In the genomic region with DNA sequence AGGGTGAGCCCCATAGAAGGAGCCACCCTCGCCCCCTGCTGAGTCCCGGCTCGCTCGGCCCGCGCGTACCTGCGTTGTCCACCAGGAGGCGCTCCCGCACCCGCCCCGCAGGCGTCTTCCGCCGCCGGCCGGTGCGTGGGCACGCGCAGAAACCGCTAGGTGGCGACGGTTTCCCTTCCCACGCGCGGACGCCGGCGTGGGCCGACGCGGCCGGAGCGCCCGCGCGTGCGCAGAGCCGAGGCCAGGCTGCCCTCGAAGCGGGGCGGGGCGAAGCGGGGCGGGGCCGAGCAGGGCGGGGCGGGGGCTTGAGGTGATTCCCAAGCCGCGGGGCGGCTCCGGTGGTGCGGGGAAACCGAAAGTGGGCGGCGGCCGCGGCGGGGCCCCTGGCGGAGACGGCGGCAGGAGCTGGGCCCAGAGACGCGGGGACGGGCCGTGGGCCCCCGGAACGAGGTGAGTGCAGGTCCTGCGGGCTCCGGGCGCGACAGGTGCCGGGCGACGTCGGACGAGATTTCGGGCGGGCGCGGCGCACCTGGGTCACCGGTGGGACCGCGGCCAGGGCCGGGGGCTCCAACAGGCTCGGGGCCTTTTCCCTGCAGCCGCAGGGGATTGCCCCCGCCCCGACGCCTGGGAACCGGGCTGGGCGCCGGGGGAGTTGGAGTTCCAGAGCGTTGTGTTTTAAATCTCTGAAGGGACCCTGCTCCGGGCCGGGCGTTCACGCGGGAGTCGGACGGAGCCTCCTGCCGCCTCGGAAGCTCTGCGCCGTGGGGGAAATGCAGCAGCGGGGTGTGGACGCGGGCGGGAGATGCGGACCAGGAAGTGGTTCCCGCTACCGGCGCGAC, we compare ENCODE assay signal across 1 cellular context.
TF ChIP-seq lines count a peak whose summit lies in the region.

A gene with protein sequence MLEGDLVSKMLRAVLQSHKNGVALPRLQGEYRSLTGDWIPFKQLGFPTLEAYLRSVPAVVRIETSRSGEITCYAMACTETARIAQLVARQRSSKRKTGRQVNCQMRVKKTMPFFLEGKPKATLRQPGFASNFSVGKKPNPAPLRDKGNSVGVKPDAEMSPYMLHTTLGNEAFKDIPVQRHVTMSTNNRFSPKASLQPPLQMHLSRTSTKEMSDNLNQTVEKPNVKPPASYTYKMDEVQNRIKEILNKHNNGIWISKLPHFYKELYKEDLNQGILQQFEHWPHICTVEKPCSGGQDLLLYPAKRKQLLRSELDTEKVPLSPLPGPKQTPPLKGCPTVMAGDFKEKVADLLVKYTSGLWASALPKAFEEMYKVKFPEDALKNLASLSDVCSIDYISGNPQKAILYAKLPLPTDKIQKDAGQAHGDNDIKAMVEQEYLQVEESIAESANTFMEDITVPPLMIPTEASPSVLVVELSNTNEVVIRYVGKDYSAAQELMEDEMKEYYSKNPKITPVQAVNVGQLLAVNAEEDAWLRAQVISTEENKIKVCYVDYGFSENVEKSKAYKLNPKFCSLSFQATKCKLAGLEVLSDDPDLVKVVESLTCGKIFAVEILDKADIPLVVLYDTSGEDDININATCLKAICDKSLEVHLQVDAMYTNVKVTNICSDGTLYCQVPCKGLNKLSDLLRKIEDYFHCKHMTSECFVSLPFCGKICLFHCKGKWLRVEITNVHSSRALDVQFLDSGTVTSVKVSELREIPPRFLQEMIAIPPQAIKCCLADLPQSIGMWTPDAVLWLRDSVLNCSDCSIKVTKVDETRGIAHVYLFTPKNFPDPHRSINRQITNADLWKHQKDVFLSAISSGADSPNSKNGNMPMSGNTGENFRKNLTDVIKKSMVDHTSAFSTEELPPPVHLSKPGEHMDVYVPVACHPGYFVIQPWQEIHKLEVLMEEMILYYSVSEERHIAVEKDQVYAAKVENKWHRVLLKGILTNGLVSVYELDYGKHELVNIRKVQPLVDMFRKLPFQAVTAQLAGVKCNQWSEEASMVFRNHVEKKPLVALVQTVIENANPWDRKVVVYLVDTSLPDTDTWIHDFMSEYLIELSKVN (plus strand): TSS at position 308 of the 839 bp plus-strand sequence. CDS start 16,370 bp downstream, outside the sequence.

TF ChIP-seq in HepG2, 621 proteins besides CTCF, POLR2A, EP300 and RAD21 (continued from another document and continues in another):
- 0 out of 2 replicates have a peak, but pooled peaks have one; percentile 44 for TF ChIP-seq RFXANK (CRISPR knock-in tag; IDR thresholded peaks at IDR 0.05)
- peak; percentile 73 for TF ChIP-seq KMT2B (CRISPR knock-in tag; IDR thresholded peaks at IDR 0.05)
- TF ChIP-seq ZFP1 (CRISPR knock-in tag; IDR thresholded peaks at IDR 0.05): 0 out of 2 replicates have a peak, but pooled peaks have one; percentile 71
- TF ChIP-seq ZNF598 (CRISPR knock-in tag; IDR thresholded peaks at IDR 0.05; ENCODE audit: borderline replicate concordance): no peak; the same call in 1 of the 2 replicates
- TF ChIP-seq ZNF20 (CRISPR knock-in tag; IDR thresholded peaks at IDR 0.05): no peak
- no peak for TF ChIP-seq SYNCRIP (IDR thresholded peaks at IDR 0.05; ENCODE audit: insufficient read depth, low read depth, low read length)
- no peak for TF ChIP-seq THYN1 (CRISPR knock-in tag; IDR thresholded peaks at IDR 0.05; ENCODE audit: borderline replicate concordance, low read depth)
- peak; percentile 76 for TF ChIP-seq ISL2 (CRISPR knock-in tag; IDR thresholded peaks at IDR 0.05)
- TF ChIP-seq JUN (CRISPR knock-in tag; IDR thresholded peaks at IDR 0.05): no peak
- TF ChIP-seq ZNF746 (CRISPR knock-in tag; IDR thresholded peaks at IDR 0.05): peak; percentile 35; the same call in 1 of the 2 replicates
- TF ChIP-seq ZNF350 (CRISPR knock-in tag; IDR thresholded peaks at IDR 0.05; ENCODE audit: borderline replicate concordance, low read depth): no peak; the same call in 1 of the 2 replicates
- TF ChIP-seq, protein P1, sequence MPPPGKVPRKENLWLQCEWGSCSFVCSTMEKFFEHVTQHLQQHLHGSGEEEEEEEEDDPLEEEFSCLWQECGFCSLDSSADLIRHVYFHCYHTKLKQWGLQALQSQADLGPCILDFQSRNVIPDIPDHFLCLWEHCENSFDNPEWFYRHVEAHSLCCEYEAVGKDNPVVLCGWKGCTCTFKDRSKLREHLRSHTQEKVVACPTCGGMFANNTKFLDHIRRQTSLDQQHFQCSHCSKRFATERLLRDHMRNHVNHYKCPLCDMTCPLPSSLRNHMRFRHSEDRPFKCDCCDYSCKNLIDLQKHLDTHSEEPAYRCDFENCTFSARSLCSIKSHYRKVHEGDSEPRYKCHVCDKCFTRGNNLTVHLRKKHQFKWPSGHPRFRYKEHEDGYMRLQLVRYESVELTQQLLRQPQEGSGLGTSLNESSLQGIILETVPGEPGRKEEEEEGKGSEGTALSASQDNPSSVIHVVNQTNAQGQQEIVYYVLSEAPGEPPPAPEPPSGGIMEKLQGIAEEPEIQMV (CRISPR knock-in tag; IDR thresholded peaks at IDR 0.05; ENCODE audit: low read depth): 0 out of 2 replicates have a peak, but pooled peaks have one; percentile 56
- no peak for TF ChIP-seq ZFP41 (CRISPR knock-in tag; IDR thresholded peaks at IDR 0.05; ENCODE audit: borderline replicate concordance)
- peak; percentile 75 for TF ChIP-seq ARNT2 (CRISPR knock-in tag; IDR thresholded peaks at IDR 0.05; ENCODE audit: low read depth)
- no peak for TF ChIP-seq ATF7 (IDR thresholded peaks at IDR 0.05)
- TF ChIP-seq ATF7 (CRISPR knock-in tag; IDR thresholded peaks at IDR 0.05): no peak
- TF ChIP-seq MAZ (IDR thresholded peaks at IDR 0.05; ENCODE audit: borderline replicate concordance, low read depth, low read length): peak; percentile 60; the same call in 1 of the 2 replicates
- TF ChIP-seq MAZ (CRISPR knock-in tag; IDR thresholded peaks at IDR 0.05; ENCODE audit: low read depth): peak; percentile 90
- TF ChIP-seq, protein P2, sequence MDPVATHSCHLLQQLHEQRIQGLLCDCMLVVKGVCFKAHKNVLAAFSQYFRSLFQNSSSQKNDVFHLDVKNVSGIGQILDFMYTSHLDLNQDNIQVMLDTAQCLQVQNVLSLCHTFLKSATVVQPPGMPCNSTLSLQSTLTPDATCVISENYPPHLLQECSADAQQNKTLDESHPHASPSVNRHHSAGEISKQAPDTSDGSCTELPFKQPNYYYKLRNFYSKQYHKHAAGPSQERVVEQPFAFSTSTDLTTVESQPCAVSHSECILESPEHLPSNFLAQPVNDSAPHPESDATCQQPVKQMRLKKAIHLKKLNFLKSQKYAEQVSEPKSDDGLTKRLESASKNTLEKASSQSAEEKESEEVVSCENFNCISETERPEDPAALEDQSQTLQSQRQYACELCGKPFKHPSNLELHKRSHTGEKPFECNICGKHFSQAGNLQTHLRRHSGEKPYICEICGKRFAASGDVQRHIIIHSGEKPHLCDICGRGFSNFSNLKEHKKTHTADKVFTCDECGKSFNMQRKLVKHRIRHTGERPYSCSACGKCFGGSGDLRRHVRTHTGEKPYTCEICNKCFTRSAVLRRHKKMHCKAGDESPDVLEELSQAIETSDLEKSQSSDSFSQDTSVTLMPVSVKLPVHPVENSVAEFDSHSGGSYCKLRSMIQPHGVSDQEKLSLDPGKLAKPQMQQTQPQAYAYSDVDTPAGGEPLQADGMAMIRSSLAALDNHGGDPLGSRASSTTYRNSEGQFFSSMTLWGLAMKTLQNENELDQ (CRISPR knock-in tag; IDR thresholded peaks at IDR 0.05; ENCODE audit: borderline replicate concordance): no peak
- TF ChIP-seq, protein P3, sequence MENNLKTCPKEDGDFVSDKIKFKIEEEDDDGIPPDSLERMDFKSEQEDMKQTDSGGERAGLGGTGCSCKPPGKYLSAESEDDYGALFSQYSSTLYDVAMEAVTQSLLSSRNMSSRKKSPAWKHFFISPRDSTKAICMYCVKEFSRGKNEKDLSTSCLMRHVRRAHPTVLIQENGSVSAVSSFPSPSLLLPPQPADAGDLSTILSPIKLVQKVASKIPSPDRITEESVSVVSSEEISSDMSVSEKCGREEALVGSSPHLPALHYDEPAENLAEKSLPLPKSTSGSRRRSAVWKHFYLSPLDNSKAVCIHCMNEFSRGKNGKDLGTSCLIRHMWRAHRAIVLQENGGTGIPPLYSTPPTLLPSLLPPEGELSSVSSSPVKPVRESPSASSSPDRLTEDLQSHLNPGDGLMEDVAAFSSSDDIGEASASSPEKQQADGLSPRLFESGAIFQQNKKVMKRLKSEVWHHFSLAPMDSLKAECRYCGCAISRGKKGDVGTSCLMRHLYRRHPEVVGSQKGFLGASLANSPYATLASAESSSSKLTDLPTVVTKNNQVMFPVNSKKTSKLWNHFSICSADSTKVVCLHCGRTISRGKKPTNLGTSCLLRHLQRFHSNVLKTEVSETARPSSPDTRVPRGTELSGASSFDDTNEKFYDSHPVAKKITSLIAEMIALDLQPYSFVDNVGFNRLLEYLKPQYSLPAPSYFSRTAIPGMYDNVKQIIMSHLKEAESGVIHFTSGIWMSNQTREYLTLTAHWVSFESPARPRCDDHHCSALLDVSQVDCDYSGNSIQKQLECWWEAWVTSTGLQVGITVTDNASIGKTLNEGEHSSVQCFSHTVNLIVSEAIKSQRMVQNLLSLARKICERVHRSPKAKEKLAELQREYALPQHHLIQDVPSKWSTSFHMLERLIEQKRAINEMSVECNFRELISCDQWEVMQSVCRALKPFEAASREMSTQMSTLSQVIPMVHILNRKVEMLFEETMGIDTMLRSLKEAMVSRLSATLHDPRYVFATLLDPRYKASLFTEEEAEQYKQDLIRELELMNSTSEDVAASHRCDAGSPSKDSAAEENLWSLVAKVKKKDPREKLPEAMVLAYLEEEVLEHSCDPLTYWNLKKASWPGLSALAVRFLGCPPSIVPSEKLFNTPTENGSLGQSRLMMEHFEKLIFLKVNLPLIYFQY (CRISPR knock-in tag; IDR thresholded peaks at IDR 0.05; ENCODE audit: borderline replicate concordance): 0 out of 2 replicates have a peak, but pooled peaks have one; percentile 46
- peak; percentile 65; the same call in 1 of the 2 replicates for TF ChIP-seq SP4 (CRISPR knock-in tag; IDR thresholded peaks at IDR 0.05)
- no peak for TF ChIP-seq HCFC1 (IDR thresholded peaks at IDR 0.05; ENCODE audit: low read depth, low read length)
- TF ChIP-seq, protein P4, sequence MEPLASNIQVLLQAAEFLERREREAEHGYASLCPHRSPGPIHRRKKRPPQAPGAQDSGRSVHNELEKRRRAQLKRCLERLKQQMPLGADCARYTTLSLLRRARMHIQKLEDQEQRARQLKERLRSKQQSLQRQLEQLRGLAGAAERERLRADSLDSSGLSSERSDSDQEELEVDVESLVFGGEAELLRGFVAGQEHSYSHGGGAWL (CRISPR knock-in tag; IDR thresholded peaks at IDR 0.05): 0 out of 2 replicates have a peak, but pooled peaks have one; percentile 50
- TF ChIP-seq, protein P5, sequence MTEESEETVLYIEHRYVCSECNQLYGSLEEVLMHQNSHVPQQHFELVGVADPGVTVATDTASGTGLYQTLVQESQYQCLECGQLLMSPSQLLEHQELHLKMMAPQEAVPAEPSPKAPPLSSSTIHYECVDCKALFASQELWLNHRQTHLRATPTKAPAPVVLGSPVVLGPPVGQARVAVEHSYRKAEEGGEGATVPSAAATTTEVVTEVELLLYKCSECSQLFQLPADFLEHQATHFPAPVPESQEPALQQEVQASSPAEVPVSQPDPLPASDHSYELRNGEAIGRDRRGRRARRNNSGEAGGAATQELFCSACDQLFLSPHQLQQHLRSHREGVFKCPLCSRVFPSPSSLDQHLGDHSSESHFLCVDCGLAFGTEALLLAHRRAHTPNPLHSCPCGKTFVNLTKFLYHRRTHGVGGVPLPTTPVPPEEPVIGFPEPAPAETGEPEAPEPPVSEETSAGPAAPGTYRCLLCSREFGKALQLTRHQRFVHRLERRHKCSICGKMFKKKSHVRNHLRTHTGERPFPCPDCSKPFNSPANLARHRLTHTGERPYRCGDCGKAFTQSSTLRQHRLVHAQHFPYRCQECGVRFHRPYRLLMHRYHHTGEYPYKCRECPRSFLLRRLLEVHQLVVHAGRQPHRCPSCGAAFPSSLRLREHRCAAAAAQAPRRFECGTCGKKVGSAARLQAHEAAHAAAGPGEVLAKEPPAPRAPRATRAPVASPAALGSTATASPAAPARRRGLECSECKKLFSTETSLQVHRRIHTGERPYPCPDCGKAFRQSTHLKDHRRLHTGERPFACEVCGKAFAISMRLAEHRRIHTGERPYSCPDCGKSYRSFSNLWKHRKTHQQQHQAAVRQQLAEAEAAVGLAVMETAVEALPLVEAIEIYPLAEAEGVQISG (CRISPR knock-in tag; IDR thresholded peaks at IDR 0.05): peak; percentile 81
- TF ChIP-seq PAX8 (CRISPR knock-in tag; IDR thresholded peaks at IDR 0.05; ENCODE audit: borderline replicate concordance): no peak
- peak; percentile 93 for TF ChIP-seq POGZ (CRISPR knock-in tag; IDR thresholded peaks at IDR 0.05)
- TF ChIP-seq CHCHD3 (CRISPR knock-in tag; IDR thresholded peaks at IDR 0.05): peak; percentile 79; the same call in 1 of the 2 replicates
- no peak for TF ChIP-seq ZNF569 (CRISPR knock-in tag; IDR thresholded peaks at IDR 0.05; ENCODE audit: borderline replicate concordance)
- TF ChIP-seq MTA1 (CRISPR knock-in tag; IDR thresholded peaks at IDR 0.05; ENCODE audit: borderline replicate concordance): peak; percentile 100
- TF ChIP-seq, protein P6, sequence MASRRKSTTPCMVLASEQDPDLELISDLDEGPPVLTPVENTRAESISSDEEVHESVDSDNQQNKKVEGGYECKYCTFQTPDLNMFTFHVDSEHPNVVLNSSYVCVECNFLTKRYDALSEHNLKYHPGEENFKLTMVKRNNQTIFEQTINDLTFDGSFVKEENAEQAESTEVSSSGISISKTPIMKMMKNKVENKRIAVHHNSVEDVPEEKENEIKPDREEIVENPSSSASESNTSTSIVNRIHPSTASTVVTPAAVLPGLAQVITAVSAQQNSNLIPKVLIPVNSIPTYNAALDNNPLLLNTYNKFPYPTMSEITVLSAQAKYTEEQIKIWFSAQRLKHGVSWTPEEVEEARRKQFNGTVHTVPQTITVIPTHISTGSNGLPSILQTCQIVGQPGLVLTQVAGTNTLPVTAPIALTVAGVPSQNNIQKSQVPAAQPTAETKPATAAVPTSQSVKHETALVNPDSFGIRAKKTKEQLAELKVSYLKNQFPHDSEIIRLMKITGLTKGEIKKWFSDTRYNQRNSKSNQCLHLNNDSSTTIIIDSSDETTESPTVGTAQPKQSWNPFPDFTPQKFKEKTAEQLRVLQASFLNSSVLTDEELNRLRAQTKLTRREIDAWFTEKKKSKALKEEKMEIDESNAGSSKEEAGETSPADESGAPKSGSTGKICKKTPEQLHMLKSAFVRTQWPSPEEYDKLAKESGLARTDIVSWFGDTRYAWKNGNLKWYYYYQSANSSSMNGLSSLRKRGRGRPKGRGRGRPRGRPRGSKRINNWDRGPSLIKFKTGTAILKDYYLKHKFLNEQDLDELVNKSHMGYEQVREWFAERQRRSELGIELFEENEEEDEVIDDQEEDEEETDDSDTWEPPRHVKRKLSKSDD (CRISPR knock-in tag; IDR thresholded peaks at IDR 0.05; ENCODE audit: low read depth): peak; percentile 87
